13 cellular contexts compared by ENCODE assay signal in the genomic region with DNA sequence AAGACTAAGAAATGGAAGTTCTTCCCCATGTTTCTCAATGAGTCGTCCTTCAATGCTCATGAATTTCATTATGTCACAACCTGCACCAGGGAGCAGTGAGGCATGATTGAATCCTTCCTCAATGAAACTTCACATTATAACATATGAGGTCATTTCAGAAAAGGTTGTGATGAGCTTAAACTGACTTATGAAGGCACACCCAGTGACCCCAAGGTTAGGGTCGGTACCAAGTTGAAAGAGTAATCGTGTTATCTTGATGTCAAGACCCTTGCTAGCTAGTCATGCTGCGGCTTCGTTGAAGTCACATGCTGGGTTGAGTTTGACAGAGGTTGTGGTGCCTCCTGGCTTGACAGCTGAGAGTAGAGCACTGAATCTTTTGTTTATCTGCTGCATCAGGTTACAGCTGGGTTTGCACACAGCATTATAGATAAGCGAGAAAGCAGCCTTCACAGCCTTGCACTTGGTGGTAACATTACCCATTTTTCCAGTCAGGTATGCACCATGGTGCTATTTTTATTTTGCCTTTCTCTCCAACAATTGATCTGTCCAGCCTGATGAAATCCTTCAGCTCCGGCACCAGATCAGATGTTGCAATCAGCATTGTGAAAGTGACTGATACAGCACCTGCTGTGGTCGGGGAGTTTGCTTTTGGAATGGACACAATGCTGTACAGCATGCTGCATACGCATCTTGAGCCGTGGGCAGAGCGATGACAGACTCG.
A peak's percentile ranks its signal among the peaks of the same experiment; 100 is the strongest.
DNase-seq lines count a peak whose midpoint lies in the region; ATAC-seq and TF ChIP-seq lines count a peak whose summit lies in the region.
"Had no signal": no experiment of that assay in that cellular context is flagged by ENCODE, and none has a peak within 500 bp of the region (broad histone marks: within the 10 kb centered on the region; RNA-seq: fewer than 3 reads in every experiment).

No MANE protein-coding gene starts in this region.

- H3K27me3 Mint-ChIP-seq in activated CD8-positive, alpha-beta T cell treated with anti-CD3 and anti-CD28 coated beads for 36 hours = no peaks in the 10 kb centered on the region

- no peak overlapping the region for H4K91ac ChIP-seq in IMR-90 (ENCODE audit: insufficient read depth, low read depth, low read length)

- H3K9me1 ChIP-seq in IMR-90 (ENCODE audit: insufficient read depth, low read length) = peaks cover 4% of the 10 kb centered on the region

- no peaks in the 10 kb centered on the region for H3K27me3 ChIP-seq in IMR-90 (ENCODE audit: control insufficient read depth, insufficient read depth, low read length)

- H3K23ac ChIP-seq in IMR-90 (ENCODE audit: low read depth, low read length) = no peak overlapping the region

- peaks cover 13% of the 10 kb centered on the region for H3K36me3 ChIP-seq in IMR-90 (ENCODE audit: control insufficient read depth, insufficient read depth, low read length)

- TF ChIP-seq CTCF in IMR-90 (conservative IDR thresholded peaks at IDR 0.05; ENCODE audit: low read depth, low read length) = no peak
- no peak for TF ChIP-seq CTCF in activated CD8-positive, alpha-beta T cell treated with anti-CD3 and anti-CD28 coated beads for 36 hours (IDR thresholded peaks at IDR 0.05)

- no peak overlapping the region for H2BK120ac ChIP-seq in IMR-90 (ENCODE audit: low read depth, low read length)

- peak overlapping the region; percentile 90 for H3K27ac Mint-ChIP-seq in activated CD8-positive, alpha-beta T cell treated with anti-CD3 and anti-CD28 coated beads for 36 hours

- POLR2A ChIA-PET in IMR-90 (lab: Charles Lee; ENCODE audit: unreplicated experiment) = no interaction called here
- POLR2A ChIA-PET in activated CD8-positive, alpha-beta T cell treated with anti-CD3 and anti-CD28 coated beads for 36 hours (lab: Charles Lee) = interaction anchor here (0.9 kb wide), 1 partner anchor 118 kb away, joined by 3 read pairs; no protein-coding TSS in a partner anchor

- no peak overlapping the region for H3K4me2 ChIP-seq in IMR-90 (ENCODE audit: low read depth, low read length)

- ATAC-seq in IMR-90 (ENCODE audit: low read depth) = peak; percentile 44; the same call in 1 of the 2 replicates
- ATAC-seq in activated CD8-positive, alpha-beta T cell treated with anti-CD3 and anti-CD28 coated beads for 36 hours = peak; percentile 31

- CTCF ChIA-PET in IMR-90 (lab: Yijun Ruan, JAX) = interaction anchor here (0.8 kb wide), 1 partner anchor 46 kb away, joined by 3 read pairs; no protein-coding TSS in a partner anchor
- CTCF ChIA-PET in activated CD8-positive, alpha-beta T cell treated with anti-CD3 and anti-CD28 coated beads for 36 hours (lab: Charles Lee) = interaction anchor here (1.4 to 1.6 kb wide), 2 partner anchors 12 to 219 kb away, joined by 3 read pairs; no protein-coding TSS in a partner anchor

- BruUV-seq in IMR-90 (replicated peaks; lab: Mats Ljungman, UMichigan) = no TSS peak

- H2AFZ ChIP-seq in IMR-90 (replicated peaks; ENCODE audit: low read length, poor library complexity) = no peak overlapping the region
- H2AFZ ChIP-seq: parathyroid adenoma had no signal

- no peak overlapping the region for H3K18ac ChIP-seq in IMR-90 (ENCODE audit: low read depth, low read length)

- dilution Hi-C loops in IMR-90 (cut with HindIII; ENCODE audit: low sequenced_read_pairs, unreplicated experiment) = no loop called here

- no peak overlapping the region for H3K14ac ChIP-seq in IMR-90 (replicated peaks; ENCODE audit: low read depth, low read length)

- in situ Hi-C loops in Caki2 (cut with HindIII; ENCODE audit: low pct_unique_long_range_greater_than_20kb, low sequenced_read_pairs) (no loop called here), IMR-90 (cut with MboI; ENCODE audit: low sequenced_read_pairs) (no loop called here)

- H3K4ac ChIP-seq in IMR-90 (ENCODE audit: low read depth, low read length) = no peak overlapping the region

- DNase-seq in Caki2 (ENCODE audit: low read depth) = peak; percentile 32
- DNase-seq in IMR-90 = peak; percentile 52
- DNase-seq in activated CD8-positive, alpha-beta T cell treated with anti-CD3 and anti-CD28 coated beads for 36 hours = peak; percentile 35
- DNase-seq in left kidney (ENCODE audit: low read depth, low spot score) = peak; percentile 82
- no peak for DNase-seq in SW 1271 (lab: John Stamatoyannopoulos, UW)
- no peak for DNase-seq in NCI-H524 treated with DMSO at 0.1 percent for 48 hours (lab: John Stamatoyannopoulos, UW)
- no peak for DNase-seq in OCI-M2 (lab: John Stamatoyannopoulos, UW; ENCODE audit: unreplicated experiment)
- DNase-seq in NK-92 treated with Interleukin-12 subunit alpha and Interleukin-12 subunit beta, amount 100 ng/mL, for 24 hours (lab: John Stamatoyannopoulos, UW) = no peak
- DNase-seq: cerebellar nuclear complex, glutamatergic neuron had no signal

- peak overlapping the region; percentile 5 for H2AK9ac ChIP-seq in IMR-90 (replicated peaks; ENCODE audit: low read depth, low read length, poor library complexity)

- peaks cover 3% of the 10 kb centered on the region for H3K9me3 Mint-ChIP-seq in activated CD8-positive, alpha-beta T cell treated with anti-CD3 and anti-CD28 coated beads for 36 hours

- no peak overlapping the region for H2BK15ac ChIP-seq in IMR-90 (ENCODE audit: low read depth, low read length)

- no peak overlapping the region for H3K27ac ChIP-seq in IMR-90 (ENCODE audit: insufficient read depth, low read length)
- H3K27ac ChIP-seq: parathyroid adenoma, SK-N-MC, thoracic aorta had no signal

- H3K4me1 ChIP-seq in IMR-90 (ENCODE audit: control insufficient read depth, insufficient read depth, low read length) = peaks cover 7% of the 10 kb centered on the region

- 65% methylated on average over 6 of the region's 12 CpGs; no CpG with 5 or more reads in 1 of the 2 experiments for WGBS in IMR-90 (ENCODE audit: extremely low coverage in 2 of 2, insufficient read length in 1 of 2), 2 experiments

- H3K56ac ChIP-seq in IMR-90 (ENCODE audit: extremely low read depth, insufficient read depth, low read length) = no peak overlapping the region

- H3K79me1 ChIP-seq in IMR-90 (ENCODE audit: low read depth in 1 of 2, low read length in 2 of 2) = no peaks in the 10 kb centered on the region

- no peak overlapping the region for H3K4me3 ChIP-seq in IMR-90 (ENCODE audit: insufficient read depth, low read depth, low read length)
- H3K4me3 ChIP-seq: SK-N-MC, thoracic aorta had no signal

- H3K9ac ChIP-seq in IMR-90 (ENCODE audit: low read depth, low read length) = no peak overlapping the region
- H3K9ac ChIP-seq: parathyroid adenoma had no signal

- intact Hi-C loops in IMR-90 (cut with micrococcal nuclease) = no loop called here
- intact Hi-C loops in activated CD8-positive, alpha-beta T cell treated with anti-CD3 and anti-CD28 coated beads for 36 hours (cut with micrococcal nuclease) = no loop called here

- no peak overlapping the region for H4K8ac ChIP-seq in IMR-90 (ENCODE audit: low read depth in 2 of 2, low read length in 2 of 2)

- H3K4me1 Mint-ChIP-seq in activated CD8-positive, alpha-beta T cell treated with anti-CD3 and anti-CD28 coated beads for 36 hours (ENCODE audit: low read depth) = peaks cover 15% of the 10 kb centered on the region

- no peak overlapping the region for H4K5ac ChIP-seq in IMR-90 (ENCODE audit: low read depth, low read length)

- TF ChIP-seq RAD21 in IMR-90 (IDR thresholded peaks at IDR 0.05; ENCODE audit: low read length) = no peak

- H2AK5ac ChIP-seq in IMR-90 (ENCODE audit: low read depth, low read length) = no peak overlapping the region

- H3K36me3 Mint-ChIP-seq in activated CD8-positive, alpha-beta T cell treated with anti-CD3 and anti-CD28 coated beads for 36 hours (ENCODE audit: low read depth) = peaks cover 18% of the 10 kb centered on the region

- no peaks in the 10 kb centered on the region for H3K9me3 ChIP-seq in IMR-90 (ENCODE audit: control insufficient read depth, insufficient read depth, low read length)
- H3K9me3 ChIP-seq: thoracic aorta had no signal

- TF ChIP-seq POLR2A in IMR-90 (IDR thresholded peaks at IDR 0.05; ENCODE audit: low read depth, low read length) = no peak

- no peaks in the 10 kb centered on the region for H4K20me1 ChIP-seq in IMR-90 (ENCODE audit: insufficient read depth, low read length)

- no peak overlapping the region for H3K4me3 Mint-ChIP-seq in activated CD8-positive, alpha-beta T cell treated with anti-CD3 and anti-CD28 coated beads for 36 hours

- H2BK20ac ChIP-seq in IMR-90 (ENCODE audit: low read depth, low read length) = no peak overlapping the region

- no peak overlapping the region for H2BK5ac ChIP-seq in IMR-90 (ENCODE audit: low read depth, low read length, poor library complexity, severe bottlenecking)

TF ChIP-seq in IMR-90, 13 proteins besides CTCF, POLR2A, EP300 and RAD21:
- TF ChIP-seq CEBPB (IDR thresholded peaks at IDR 0.05; ENCODE audit: low read depth, low read length) (peak; percentile 58), RCOR1 (IDR thresholded peaks at IDR 0.05; ENCODE audit: insufficient replicate concordance, low read length) (no peak)

Comparison
In these comparisons a context has a peak if more than half of its experiments do, and no peak if none do; other contexts are left out.
1. DNase-seq: peak in Caki2 (single experiment), IMR-90 (single experiment), activated CD8-positive, alpha-beta T cell treated with anti-CD3 and anti-CD28 coated beads for 36 hours (single experiment) and left kidney (single experiment); none in SW 1271 (0 of 2), NCI-H524 treated with DMSO at 0.1 percent for 48 hours (single experiment), OCI-M2 (single experiment) and NK-92 treated with Interleukin-12 subunit alpha and Interleukin-12 subunit beta, amount 100 ng/mL, for 24 hours (single experiment).